8 cellular contexts compared by ENCODE assay signal in the genomic region with DNA sequence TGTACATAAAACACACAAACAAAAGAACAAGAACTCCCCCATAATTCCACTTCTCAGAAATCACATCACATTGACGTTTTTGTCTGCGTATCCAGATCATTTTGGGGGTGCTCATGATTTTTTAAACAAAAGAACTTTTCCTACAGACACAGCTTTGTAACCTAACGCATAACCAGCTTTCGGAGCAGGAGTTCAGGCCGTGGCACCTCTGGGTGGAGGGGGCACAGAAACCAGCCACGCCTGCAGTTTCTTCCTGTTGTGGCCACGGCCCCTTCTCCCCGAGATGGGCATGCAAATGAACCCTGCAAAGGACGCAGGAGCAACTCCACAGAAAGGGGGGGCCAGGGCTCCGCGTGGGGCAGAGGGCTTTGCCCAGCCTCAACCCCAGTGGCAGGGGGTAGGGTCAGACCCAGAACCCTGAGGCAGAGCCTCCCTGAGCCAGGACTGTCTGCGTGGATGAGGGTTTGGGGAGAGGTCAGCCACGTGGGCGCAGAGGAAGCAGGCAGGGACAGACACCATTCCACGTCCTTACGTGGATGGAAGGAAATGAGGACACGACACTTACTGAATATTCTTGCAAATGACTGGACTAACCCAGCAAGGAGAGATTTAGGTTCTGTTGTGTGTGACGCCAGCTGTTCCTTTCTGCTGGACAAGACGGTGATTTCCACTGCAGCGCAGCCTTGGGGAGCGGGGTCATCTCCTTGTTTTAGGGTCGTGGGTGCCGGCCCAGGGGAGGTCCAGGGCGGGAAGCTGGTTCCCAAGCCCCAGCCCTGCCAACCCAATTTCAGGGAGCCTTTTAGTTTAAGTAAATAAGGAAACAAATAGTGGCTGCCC.
DNase-seq lines count a peak whose midpoint lies in the region; ATAC-seq lines count a peak whose summit lies in the region.

No MANE protein-coding gene starts in this region.

- DNase-seq in activated naive CD4-positive, alpha-beta T cell treated with anti-CD3 and anti-CD28 coated beads, Interleukin-2, amount 10 ng/mL, durations not matched to agents 7 days and 5 days, result peak; percentile 55
- no peak for DNase-seq in dermis blood vessel endothelial cell
- DNase-seq in cortex of kidney (lab: John Stamatoyannopoulos, UW), result no peak
- no peak for DNase-seq in NCI-H526 treated with DMSO at 0.1 percent for 48 hours (lab: John Stamatoyannopoulos, UW)
- no peak for DNase-seq in NCI-H748 treated with DMSO at 0.1 percent for 48 hours (lab: John Stamatoyannopoulos, UW)

- H3K9ac ChIP-seq in muscle layer of colon (ENCODE audit: low read length), result no peak overlapping the region

- no peaks in the 10 kb centered on the region for H3K36me3 ChIP-seq in muscle layer of colon (ENCODE audit: insufficient read depth, low read length)

- no peaks in the 10 kb centered on the region for H3K27me3 ChIP-seq in muscle layer of colon (ENCODE audit: control insufficient read depth in 1 of 2, insufficient read depth in 2 of 2, low read length in 2 of 2)

- peak overlapping the region; percentile 6 for H3K27ac ChIP-seq in muscle layer of colon (ENCODE audit: low read depth, low read length)

- H3K9me3 ChIP-seq in muscle layer of colon (ENCODE audit: low read length), result no peaks in the 10 kb centered on the region

- no peaks in the 10 kb centered on the region for H3K27me3 Mint-ChIP-seq in activated naive CD4-positive, alpha-beta T cell treated with anti-CD3 and anti-CD28 coated beads, Interleukin-2, amount 10 ng/mL, durations not matched to agents 7 days and 5 days

- peaks cover 64% of the 10 kb centered on the region for H3K36me3 Mint-ChIP-seq in activated naive CD4-positive, alpha-beta T cell treated with anti-CD3 and anti-CD28 coated beads, Interleukin-2, amount 10 ng/mL, durations not matched to agents 7 days and 5 days

- ATAC-seq in GM18870 (IDR thresholded peaks at IDR 0.05; ENCODE audit: unreplicated experiment) (peak; percentile 3), HG03342 (IDR thresholded peaks at IDR 0.05; ENCODE audit: unreplicated experiment) (peak; percentile 16)

- H3K4me1 ChIP-seq in muscle layer of colon (ENCODE audit: insufficient read depth, low read length), result peaks cover 58% of the 10 kb centered on the region

- H3K27ac Mint-ChIP-seq in activated naive CD4-positive, alpha-beta T cell treated with anti-CD3 and anti-CD28 coated beads, Interleukin-2, amount 10 ng/mL, durations not matched to agents 7 days and 5 days, result peak overlapping the region; percentile 94

- H3K4me3 Mint-ChIP-seq in activated naive CD4-positive, alpha-beta T cell treated with anti-CD3 and anti-CD28 coated beads, Interleukin-2, amount 10 ng/mL, durations not matched to agents 7 days and 5 days, result peak overlapping the region; percentile 61

- no peak overlapping the region for H3K4me3 ChIP-seq in muscle layer of colon (ENCODE audit: low read depth in 1 of 2, low read length in 2 of 2)

- CTCF ChIA-PET in activated naive CD4-positive, alpha-beta T cell treated with anti-CD3 and anti-CD28 coated beads, Interleukin-2, amount 10 ng/mL, durations not matched to agents 7 days and 5 days (lab: Charles Lee), result interaction anchor here (0.9 to 1.0 kb wide), 2 partner anchors 41 to 42 kb away, joined by 3 to 4 read pairs; no protein-coding TSS in a partner anchor

- H3K4me1 Mint-ChIP-seq in activated naive CD4-positive, alpha-beta T cell treated with anti-CD3 and anti-CD28 coated beads, Interleukin-2, amount 10 ng/mL, durations not matched to agents 7 days and 5 days, result peaks cover 60% of the 10 kb centered on the region

- H3K9me3 Mint-ChIP-seq in activated naive CD4-positive, alpha-beta T cell treated with anti-CD3 and anti-CD28 coated beads, Interleukin-2, amount 10 ng/mL, durations not matched to agents 7 days and 5 days, result peaks cover 8% of the 10 kb centered on the region
